9 cellular contexts compared by ENCODE assay signal in the genomic region with DNA sequence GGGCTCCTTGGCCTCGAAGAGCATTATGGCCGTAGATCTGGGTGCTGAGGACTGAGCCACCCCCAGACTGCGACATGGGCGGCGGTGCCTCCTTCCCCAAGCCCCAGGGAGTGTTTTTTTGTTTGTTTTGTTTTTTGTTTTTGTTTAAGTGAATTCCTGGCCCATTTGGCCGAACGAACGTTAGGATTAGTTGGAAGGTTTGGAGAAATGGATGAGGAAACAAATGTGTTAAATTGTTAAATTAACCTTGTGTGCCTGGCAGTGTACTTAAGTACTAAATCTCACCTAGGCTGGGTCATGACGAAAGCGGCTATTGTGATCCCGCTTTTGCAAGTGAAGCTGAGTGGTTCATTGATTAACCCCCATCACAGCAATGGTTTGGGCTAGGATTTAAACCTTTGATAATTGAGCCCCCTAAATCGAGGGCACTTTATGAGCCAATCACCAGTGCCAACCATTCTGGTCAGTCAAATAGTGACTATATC. TPM values are rescaled to one million over a fixed set of nuclear protein-coding genes. Genes with fewer than 3 reads are reported as not detected.
A peak's percentile ranks its signal among the peaks of the same experiment; 100 is the strongest.
DNase-seq lines count a peak whose midpoint lies in the region; ATAC-seq, FAIRE-seq and TF ChIP-seq lines count a peak whose summit lies in the region.
"Had no signal": no experiment of that assay in that cellular context is flagged by ENCODE, and none has a peak within 500 bp of the region (broad histone marks: within the 10 kb centered on the region; RNA-seq: fewer than 3 reads in every experiment).

No MANE protein-coding gene starts in this region.

- TF ChIP-seq RAD21 in H1 (IDR thresholded peaks at IDR 0.05 in 1 of 2, conservative IDR thresholded peaks at IDR 0.05 in 1 of 2; ENCODE audit: low read depth in 2 of 2, low read length in 2 of 2), result no peak

- H3K23me2 ChIP-seq in H1 (ENCODE audit: low read depth, low read length), result no peaks in the 10 kb centered on the region

- H2AFZ ChIP-seq in MM.1S (ENCODE audit: low read length) (peak overlapping the region; percentile 96), H1 (ENCODE audit: low read length) (no peak overlapping the region)

- no peak for FAIRE-seq in H1 (lab: Jason Lieb, UNC)

- H2AK5ac ChIP-seq in H1 (ENCODE audit: low read depth, low read length), result 0 out of 2 replicates have a peak overlapping the region, but pooled peaks have one; percentile 39

- ATAC-seq in GM21381 (IDR thresholded peaks at IDR 0.05; ENCODE audit: unreplicated experiment), result no peak

- no peak overlapping the region for H3K14ac ChIP-seq in H1 (ENCODE audit: insufficient read length)

- POLR2A ChIA-PET in H1 (lab: Charles Lee; ENCODE audit: partially characterized antibody), result interaction anchor here (0.6 to 9.2 kb wide), 8 partner anchors 8 to 192 kb away, joined by 3 to 102 read pairs (median 7); partner anchors contain the start of genes HNRNPK, KIF27 and RMI1

- H2BK120ac ChIP-seq in H1 (replicated peaks; ENCODE audit: low read depth, low read length), result no peak overlapping the region

- H3K79me2 ChIP-seq in MM.1S (ENCODE audit: low read length) (no peaks in the 10 kb centered on the region), H1 (ENCODE audit: control insufficient read depth in 1 of 2, insufficient read depth in 2 of 2, low read length in 2 of 2) (no peaks in the 10 kb centered on the region)

- H3K9ac ChIP-seq in MM.1S (ENCODE audit: low read length) (no peak overlapping the region), H1 (replicated peaks in 1 of 4; ENCODE audit: extremely low read depth in 1 of 4, low read depth in 3 of 4, low read length in 3 of 4) (no peak overlapping the region)

- H3K23ac ChIP-seq in H1 (ENCODE audit: insufficient read length), result no peak overlapping the region

- H4K5ac ChIP-seq in H1 (ENCODE audit: insufficient read length, low read depth, low read length), result no peak overlapping the region

- H3K79me1 ChIP-seq in H1 (ENCODE audit: low read depth, low read length), result no peaks in the 10 kb centered on the region

- WGBS in H1 (ENCODE audit: extremely low coverage in 1 of 2, insufficient coverage in 1 of 2, insufficient read length in 1 of 2, insufficient replicate concordance in 2 of 2, low coverage in 1 of 2, low lambda C conversion rate in 2 of 2, missing lambda C conversion rate in 1 of 2), 2 experiments, result 81% methylated on average over 12 of the region's 12 CpGs; no CpG with 5 or more reads in 1 of the 2 experiments
- WGBS in ovary, 3 donors, result 22 to 25% (median 25%) methylated on average over 12 of the region's 12 CpGs

- H4K91ac ChIP-seq in H1 (replicated peaks; ENCODE audit: insufficient read length, low read length), result no peak overlapping the region

- TF ChIP-seq CTCF in MM.1S (IDR thresholded peaks at IDR 0.05; ENCODE audit: low read length) (no peak), H1 (IDR thresholded peaks at IDR 0.05; ENCODE audit: control extremely low read depth in 1 of 3, insufficient read depth in 1 of 3, low read depth in 1 of 3, low read length in 3 of 3) (no peak), ovary (IDR thresholded peaks at IDR 0.05) (no peak)

- H3K4me3 ChIP-seq in MM.1S (ENCODE audit: low read length) (peak overlapping the region; percentile 72; the same call in 1 of the 2 replicates), H1 (ENCODE audit: extremely low read depth in 1 of 4, insufficient read depth in 2 of 4, low read depth in 3 of 4, low read length in 4 of 4) (peak overlapping the region in 2 of 4 experiments; percentile 24 to 50; a peak in 5 of 8 replicates), ovary (peak overlapping the region; percentile 62)

- no peaks in the 10 kb centered on the region for H3F3A ChIP-seq in MM.1S (ENCODE audit: insufficient read depth, low read length)

- H2BK12ac ChIP-seq in H1 (ENCODE audit: low read depth, low read length), result no peak overlapping the region

- H2BK20ac ChIP-seq in H1 (ENCODE audit: low read length), result no peak overlapping the region

- no peak overlapping the region for H3K56ac ChIP-seq in H1 (replicated peaks; ENCODE audit: insufficient read length, low read depth, low read length)

- no peak for TF ChIP-seq EP300 in H1 (IDR thresholded peaks at IDR 0.05; ENCODE audit: borderline replicate concordance in 1 of 2, low read depth in 2 of 2, low read length in 2 of 2)
- TF ChIP-seq EP300 in ovary (IDR thresholded peaks at IDR 0.05), result no peak

- H3K36me3 ChIP-seq in MM.1S (replicated peaks; ENCODE audit: insufficient read depth, low read length), result no peaks in the 10 kb centered on the region
- H3K36me3 ChIP-seq in H1 (ENCODE audit: control insufficient read depth in 2 of 4, insufficient read depth in 4 of 4, low read length in 3 of 4), result no peaks in the 10 kb centered on the region
- H3K36me3 ChIP-seq in ovary, result no peaks in the 10 kb centered on the region

- H3K4me1 ChIP-seq in MM.1S (ENCODE audit: low read length) (no peaks in the 10 kb centered on the region), H1 (replicated peaks in 1 of 4; ENCODE audit: control insufficient read depth in 3 of 4, insufficient read depth in 4 of 4, low read length in 3 of 4) (no peaks in the 10 kb centered on the region), ovary (ENCODE audit: insufficient read depth) (no peaks in the 10 kb centered on the region)

- 0 out of 2 replicates have a peak overlapping the region, but pooled peaks have one; percentile 44 for H2BK5ac ChIP-seq in H1 (ENCODE audit: low read depth, low read length)

- H2BK15ac ChIP-seq in H1 (ENCODE audit: low read length), result no peak overlapping the region

- no peak overlapping the region for H3K4ac ChIP-seq in H1 (replicated peaks; ENCODE audit: insufficient read length, low read depth, low read length)

- H3K27me3 ChIP-seq in MM.1S (replicated peaks; ENCODE audit: insufficient read depth, low read length), result no peaks in the 10 kb centered on the region
- no peaks in the 10 kb centered on the region for H3K27me3 ChIP-seq in H1 (replicated peaks in 1 of 4; ENCODE audit: control insufficient read depth in 3 of 4, extremely low read depth in 1 of 4, insufficient read depth in 3 of 4, low read length in 3 of 4)
- no peaks in the 10 kb centered on the region for H3K27me3 ChIP-seq in ovary

- no peak overlapping the region for H3K18ac ChIP-seq in H1 (ENCODE audit: extremely low read depth, low read length)

- intact Hi-C loops in ovary (cut with DNase I), result no loop called here

- H3K9me2 ChIP-seq in MM.1S (replicated peaks; ENCODE audit: insufficient read depth, low read length), result no peaks in the 10 kb centered on the region

- H3K9me3 ChIP-seq in MM.1S (replicated peaks; ENCODE audit: insufficient read depth, low read length), result no peaks in the 10 kb centered on the region
- H3K9me3 ChIP-seq in H1 (ENCODE audit: insufficient read depth in 2 of 2, low read depth in 1 of 2, low read length in 1 of 2), result no peaks in the 10 kb centered on the region
- H3K9me3 ChIP-seq in ovary, result no peaks in the 10 kb centered on the region

- TF ChIP-seq POLR2A in H1 (IDR thresholded peaks at IDR 0.05; ENCODE audit: control extremely low read depth in 1 of 2, low read depth in 2 of 2, low read length in 2 of 2) (no peak), ovary (IDR thresholded peaks at IDR 0.05) (no peak)

- H4K8ac ChIP-seq in H1 (ENCODE audit: extremely low read depth, insufficient read depth, low read length), result no peak overlapping the region

- H3K27ac ChIP-seq in MM.1S (ENCODE audit: low read length), result no peak overlapping the region
- H3K27ac ChIP-seq in H1 (ENCODE audit: low read depth, low read length), result no peak overlapping the region
- peak overlapping the region; percentile 37 to 69 for H3K27ac ChIP-seq in ovary

- CTCF ChIA-PET in H1 (lab: Charles Lee; ENCODE audit: partially characterized antibody), result interaction anchor here (0.6 to 1.0 kb wide), 2 partner anchors 20 to 337 kb away, joined by 3 to 4 read pairs; no protein-coding TSS in a partner anchor

- H4K20me1 ChIP-seq in MM.1S (ENCODE audit: insufficient read depth, low read length) (no peaks in the 10 kb centered on the region), H1 (replicated peaks in 1 of 2; ENCODE audit: control insufficient read depth in 1 of 2, insufficient read depth in 2 of 2, low read length in 2 of 2) (no peaks in the 10 kb centered on the region)

- H3K4me2 ChIP-seq in MM.1S (ENCODE audit: low read depth, low read length), result peak overlapping the region; percentile 94; the same call in 1 of the 2 replicates
- H3K4me2 ChIP-seq in H1 (ENCODE audit: insufficient read depth in 1 of 2, low read depth in 2 of 2, low read length in 2 of 2), result peak overlapping the region; percentile 25 to 31; a peak in 3 of 4 replicates

- DNase-seq in ELR (ENCODE audit: low read depth) (peak; percentile 62), MM.1S (no peak), H1 (ENCODE audit: low read depth in 1 of 2, low spot score in 2 of 2) (no peak), ovary (no peak), islet precursor cell (no peak), D341Med (ENCODE audit: low spot score) (no peak), NCI-H1417 treated with DMSO at 0.1 percent for 48 hours (lab: John Stamatoyannopoulos, UW) (no peak)
- DNase-seq: NCI-H187 had no signal

RNA-seq across cellular contexts. Expression of gene HNRNPK, which starts 22.9 kb away (rescaled TPM):
- 851 and 887 TPM in 2 replicates for total RNA-seq in H1 (2021; fragmentation: NEBNext Ultra II Directional; extraction: Animal tissue kit (Norgen Biotek cat#: 25700))
- polyA plus RNA-seq in H1 (2011; rRNA removed), result 414 and 560 TPM in 2 replicates
- polyA plus RNA-seq in H1 (2011; cell fraction: cytosol; rRNA removed), result 510 TPM
- polyA plus RNA-seq in H1 (2011; cell fraction: nucleus; rRNA removed), result 492 TPM
- 624 to 1,009 TPM (median 692 TPM) in 4 replicates for polyA plus RNA-seq in H1 (2012, experiment 1 of 2)
- polyA plus RNA-seq in H1 (2012, experiment 2 of 2), result 173 TPM
- polyA plus RNA-seq in H1 (2013, experiment 1 of 2), result 487 TPM
- polyA plus RNA-seq in H1 (2013, experiment 2 of 2), result 492 TPM
- 578 and 618 TPM in 2 replicates for polyA minus RNA-seq in H1 (2011; rRNA and poly(A)+ RNA removed)
- 403 TPM for polyA minus RNA-seq in H1 (2011; cell fraction: cytosol; rRNA and poly(A)+ RNA removed)
- 658 TPM for polyA minus RNA-seq in H1 (2011; cell fraction: nucleus; rRNA and poly(A)+ RNA removed)
- 100 to 1,000 TPM; 302 to 565 (median 485) TPM for total RNA-seq in ovary
- 100 to 1,000 TPM; 343 to 646 TPM for polyA plus RNA-seq in ovary

RNA-seq across cellular contexts. Expression of gene RMI1, which starts 23.5 kb away (rescaled TPM):
- 34.1 and 34.6 TPM in 2 replicates for total RNA-seq in H1 (2021; fragmentation: NEBNext Ultra II Directional; extraction: Animal tissue kit (Norgen Biotek cat#: 25700))
- polyA plus RNA-seq in H1 (2011; rRNA removed) (2.7 and 3.0 TPM in 2 replicates), ovary (1 to 10 TPM; 3.2 to 3.4 TPM)
- polyA plus RNA-seq in H1 (2011; cell fraction: cytosol; rRNA removed), result 5.8 TPM
- polyA plus RNA-seq in H1 (2011; cell fraction: nucleus; rRNA removed), result 1.8 TPM
- 10.9 to 21.6 TPM (median 14.0 TPM) in 4 replicates for polyA plus RNA-seq in H1 (2012, experiment 1 of 2)
- 1.1 TPM for polyA plus RNA-seq in H1 (2012, experiment 2 of 2)
- 25.4 TPM for polyA plus RNA-seq in H1 (2013, experiment 1 of 2)
- polyA plus RNA-seq in H1 (2013, experiment 2 of 2), result 25.9 TPM
- 8.1 and 18.4 TPM in 2 replicates for polyA minus RNA-seq in H1 (2011; rRNA and poly(A)+ RNA removed)
- polyA minus RNA-seq in H1 (2011; cell fraction: cytosol; rRNA and poly(A)+ RNA removed), result 16.7 TPM
- 10.6 TPM for polyA minus RNA-seq in H1 (2011; cell fraction: nucleus; rRNA and poly(A)+ RNA removed)
- 1 to 10 TPM; 3.7 to 8.0 (median 4.8) TPM for total RNA-seq in ovary

RNA-seq across cellular contexts. Expression of gene KIF27, which starts 35.8 kb away (rescaled TPM):
- total RNA-seq in H1 (2021; fragmentation: NEBNext Ultra II Directional; extraction: Animal tissue kit (Norgen Biotek cat#: 25700)), result 4.6 and 7.0 TPM in 2 replicates
- polyA plus RNA-seq in H1 (2011; rRNA removed) (0.24 and 0.47 TPM in 2 replicates), ovary (1 to 10 TPM; 1.5 to 4.3 TPM)
- polyA plus RNA-seq in H1 (2011; cell fraction: cytosol; rRNA removed), result 1.00 TPM
- 0.78 TPM for polyA plus RNA-seq in H1 (2011; cell fraction: nucleus; rRNA removed)
- polyA plus RNA-seq in H1 (2012, experiment 1 of 2), result 1.1 to 2.6 TPM (median 1.3 TPM) in 4 replicates
- 0.08 TPM for polyA plus RNA-seq in H1 (2012, experiment 2 of 2)
- polyA plus RNA-seq in H1 (2013, experiment 1 of 2), result 2.5 TPM
- polyA plus RNA-seq in H1 (2013, experiment 2 of 2), result 2.4 TPM
- 1.5 and 3.1 TPM in 2 replicates for polyA minus RNA-seq in H1 (2011; rRNA and poly(A)+ RNA removed)
- 1.3 TPM for polyA minus RNA-seq in H1 (2011; cell fraction: cytosol; rRNA and poly(A)+ RNA removed)
- 6.1 TPM for polyA minus RNA-seq in H1 (2011; cell fraction: nucleus; rRNA and poly(A)+ RNA removed)
- 10 to 100 TPM in 4 of 7 donors, 1 to 10 TPM in 3; 7.4 to 16.2 (median 10.4) TPM for total RNA-seq in ovary

Comparison
In these comparisons a context has a peak if more than half of its experiments do, and no peak if none do; other contexts are left out.
1. H3K27ac ChIP-seq: peak in ovary (2 of 2); none in MM.1S (single experiment) and H1 (single experiment).